In the genomic region with DNA sequence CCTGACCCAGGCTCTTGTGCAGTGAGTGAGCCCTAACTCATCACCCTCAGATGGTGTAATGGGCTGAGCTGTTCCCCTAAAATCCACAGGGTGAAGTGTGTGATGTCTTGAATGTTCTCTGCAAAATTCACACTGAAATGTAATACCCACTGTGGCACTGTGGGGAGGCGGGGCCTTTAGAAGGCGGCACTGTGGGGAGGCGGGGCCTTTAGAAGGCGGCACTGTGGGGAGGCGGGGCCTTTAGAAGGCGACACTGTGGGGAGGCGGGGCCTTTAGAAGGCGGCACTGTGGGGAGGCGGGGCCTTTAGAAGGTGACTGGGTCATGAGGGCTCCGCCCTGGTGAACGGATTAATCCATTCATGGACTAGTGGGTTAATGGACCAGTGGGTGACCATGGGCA, we compare ENCODE assay signal across 11 cellular contexts. TPM values are rescaled to one million over a fixed set of nuclear protein-coding genes. Genes with fewer than 3 reads are reported as not detected.
DNase-seq lines count a peak whose midpoint lies in the region; ATAC-seq and TF ChIP-seq lines count a peak whose summit lies in the region.
"Had no signal": no experiment of that assay in that cellular context is flagged by ENCODE, and none has a peak within 500 bp of the region (broad histone marks: within the 10 kb centered on the region; RNA-seq: fewer than 3 reads in every experiment).

No MANE protein-coding gene starts in this region.

- no peaks in the 10 kb centered on the region for H3K4me1 ChIP-seq in effector memory CD4-positive, alpha-beta T cell (ENCODE audit: control insufficient read depth, insufficient read depth, low read length, poor library complexity, severe bottlenecking)
- H3K4me1 ChIP-seq in Peyer's patch, result no peaks in the 10 kb centered on the region

- no peaks in the 10 kb centered on the region for H3K4me1 Mint-ChIP-seq in activated CD4-positive, alpha-beta T cell treated with anti-CD3 and anti-CD28 coated beads for 36 hours
- H3K4me1 Mint-ChIP-seq in activated T-helper 1 cell treated with anti-CD3 and anti-CD28 coated beads, Interleukin-12 subunit alpha, Interleukin-12 subunit beta, Interleukin-2, Interleukin-4 antibody, amounts not matched to agents 30 ng/mL and 10 ng/mL and 1 ng/mL, durations not matched to agents 14 hours and 24 hours and 36 hours (ENCODE audit: low read depth), result no peaks in the 10 kb centered on the region

- peaks cover 15% of the 10 kb centered on the region for H3K36me3 ChIP-seq in effector memory CD4-positive, alpha-beta T cell (ENCODE audit: control insufficient read depth, insufficient read depth, low read length)
- no peaks in the 10 kb centered on the region for H3K36me3 ChIP-seq in Peyer's patch
- H3K36me3 ChIP-seq: ovary had no signal

- no peaks in the 10 kb centered on the region for H3K9me3 ChIP-seq in effector memory CD4-positive, alpha-beta T cell (ENCODE audit: control insufficient read depth, low read length)
- no peaks in the 10 kb centered on the region for H3K9me3 ChIP-seq in Peyer's patch
- H3K9me3 ChIP-seq: ovary had no signal

- no peaks in the 10 kb centered on the region for H3K9me3 Mint-ChIP-seq in activated CD4-positive, alpha-beta T cell treated with anti-CD3 and anti-CD28 coated beads for 36 hours (ENCODE audit: low read depth)
- H3K9me3 Mint-ChIP-seq in activated T-helper 1 cell treated with anti-CD3 and anti-CD28 coated beads, Interleukin-12 subunit alpha, Interleukin-12 subunit beta, Interleukin-2, Interleukin-4 antibody, amounts not matched to agents 30 ng/mL and 10 ng/mL and 1 ng/mL, durations not matched to agents 14 hours and 24 hours and 36 hours, result no peaks in the 10 kb centered on the region

- H3K4me3 Mint-ChIP-seq in activated CD4-positive, alpha-beta T cell treated with anti-CD3 and anti-CD28 coated beads for 36 hours, result no peak overlapping the region
- no peak overlapping the region for H3K4me3 Mint-ChIP-seq in activated T-helper 1 cell treated with anti-CD3 and anti-CD28 coated beads, Interleukin-12 subunit alpha, Interleukin-12 subunit beta, Interleukin-2, Interleukin-4 antibody, amounts not matched to agents 30 ng/mL and 10 ng/mL and 1 ng/mL, durations not matched to agents 14 hours and 24 hours and 36 hours

- DNase-seq in activated CD4-positive, alpha-beta T cell treated with anti-CD3 and anti-CD28 coated beads for 36 hours, result peak; percentile 61
- no peak for DNase-seq in activated CD4-positive, alpha-beta T cell treated with anti-CD3 and anti-CD28 coated beads, Interleukin-2, amount 50 U/mL, for 1 hour
- DNase-seq in NB4 (ENCODE audit: low read depth) (peak; percentile 41), Peyer's patch (no peak)
- DNase-seq in activated T-helper 1 cell treated with anti-CD3 and anti-CD28 coated beads, Interleukin-12 subunit alpha, Interleukin-12 subunit beta, Interleukin-2, Interleukin-4 antibody, amounts not matched to agents 30 ng/mL and 10 ng/mL and 1 ng/mL, durations not matched to agents 14 hours and 24 hours and 36 hours (ENCODE audit: low spot score), result peak; percentile 8
- DNase-seq in stimulated activated CD8-positive, alpha-beta memory T cell treated with anti-CD3 and anti-CD28 coated beads, Interleukin-12 subunit alpha, Interleukin-12 subunit beta, amount 100 ng/mL, for 24 hours (ENCODE audit: extremely low read depth), result peak; percentile 11
- no peak for DNase-seq in effector memory CD4-positive, alpha-beta T cell
- DNase-seq: KG1, NCI-H446, ovary had no signal

- H3K27ac Mint-ChIP-seq in activated CD4-positive, alpha-beta T cell treated with anti-CD3 and anti-CD28 coated beads for 36 hours, result no peak overlapping the region
- no peak overlapping the region for H3K27ac Mint-ChIP-seq in activated T-helper 1 cell treated with anti-CD3 and anti-CD28 coated beads, Interleukin-12 subunit alpha, Interleukin-12 subunit beta, Interleukin-2, Interleukin-4 antibody, amounts not matched to agents 30 ng/mL and 10 ng/mL and 1 ng/mL, durations not matched to agents 14 hours and 24 hours and 36 hours

- TF ChIP-seq POLR2A in NB4 (IDR thresholded peaks at IDR 0.05; ENCODE audit: extremely low read depth, insufficient read length) (no peak), Peyer's patch (IDR thresholded peaks at IDR 0.05) (no peak), GM18505 (IDR thresholded peaks at IDR 0.05; ENCODE audit: borderline replicate concordance, extremely low read depth, insufficient read depth, insufficient read length) (no peak)

- no peaks in the 10 kb centered on the region for H3K27me3 Mint-ChIP-seq in activated CD4-positive, alpha-beta T cell treated with anti-CD3 and anti-CD28 coated beads for 36 hours
- H3K27me3 Mint-ChIP-seq in activated T-helper 1 cell treated with anti-CD3 and anti-CD28 coated beads, Interleukin-12 subunit alpha, Interleukin-12 subunit beta, Interleukin-2, Interleukin-4 antibody, amounts not matched to agents 30 ng/mL and 10 ng/mL and 1 ng/mL, durations not matched to agents 14 hours and 24 hours and 36 hours (ENCODE audit: insufficient read depth), result no peaks in the 10 kb centered on the region

- H3K27me3 ChIP-seq in effector memory CD4-positive, alpha-beta T cell (replicated peaks; ENCODE audit: control insufficient read depth, insufficient read depth, low read length, poor library complexity, severe bottlenecking), result no peaks in the 10 kb centered on the region
- no peaks in the 10 kb centered on the region for H3K27me3 ChIP-seq in Peyer's patch
- H3K27me3 ChIP-seq: ovary had no signal

- TF ChIP-seq CTCF in NB4 (IDR thresholded peaks at IDR 0.05; ENCODE audit: low read depth, low read length), result no peak
- TF ChIP-seq CTCF in Peyer's patch (IDR thresholded peaks at IDR 0.05), result no peak

- POLR2A ChIA-PET in activated CD4-positive, alpha-beta T cell treated with anti-CD3 and anti-CD28 coated beads for 36 hours (lab: Charles Lee), result no interaction called here

- intact Hi-C loops in activated CD4-positive, alpha-beta T cell treated with anti-CD3 and anti-CD28 coated beads for 36 hours (cut with DNase I, micrococcal nuclease), result no loop called here
- intact Hi-C loops in activated T-helper 1 cell treated with anti-CD3 and anti-CD28 coated beads, Interleukin-12 subunit alpha, Interleukin-12 subunit beta, Interleukin-2, Interleukin-4 antibody, amounts not matched to agents 30 ng/mL and 10 ng/mL and 1 ng/mL, durations not matched to agents 14 hours and 24 hours and 36 hours (cut with micrococcal nuclease), result no loop called here

- H3K36me3 Mint-ChIP-seq in activated CD4-positive, alpha-beta T cell treated with anti-CD3 and anti-CD28 coated beads for 36 hours (ENCODE audit: low read depth), result peaks cover 34% of the 10 kb centered on the region
- peaks cover 14% of the 10 kb centered on the region for H3K36me3 Mint-ChIP-seq in activated T-helper 1 cell treated with anti-CD3 and anti-CD28 coated beads, Interleukin-12 subunit alpha, Interleukin-12 subunit beta, Interleukin-2, Interleukin-4 antibody, amounts not matched to agents 30 ng/mL and 10 ng/mL and 1 ng/mL, durations not matched to agents 14 hours and 24 hours and 36 hours (ENCODE audit: low read depth)

- peak; percentile 57 for ATAC-seq in activated CD4-positive, alpha-beta T cell treated with anti-CD3 and anti-CD28 coated beads for 36 hours
- ATAC-seq in GM18505 (IDR thresholded peaks at IDR 0.05; ENCODE audit: unreplicated experiment), result no peak

- no peak overlapping the region for H3K4me3 ChIP-seq in NB4 (ENCODE audit: low read depth, low read length)
- no peak overlapping the region for H3K4me3 ChIP-seq in effector memory CD4-positive, alpha-beta T cell (ENCODE audit: insufficient read depth, low read depth, low read length, poor library complexity, severe bottlenecking)
- no peak overlapping the region for H3K4me3 ChIP-seq in Peyer's patch
- H3K4me3 ChIP-seq: ovary had no signal

- H3K27ac ChIP-seq in effector memory CD4-positive, alpha-beta T cell (ENCODE audit: insufficient read depth, low read length, poor library complexity, severe bottlenecking), result no peak overlapping the region
- H3K27ac ChIP-seq in Peyer's patch, result no peak overlapping the region
- H3K27ac ChIP-seq: ovary had no signal

- CTCF ChIA-PET in activated CD4-positive, alpha-beta T cell treated with anti-CD3 and anti-CD28 coated beads for 36 hours (lab: Charles Lee), result no interaction called here

RNA-seq across cellular contexts. Expression of gene CHID1, which starts 33.0 kb away (rescaled TPM):
- 10 to 100 TPM; 60.4 to 75.3 TPM for total RNA-seq in activated CD4-positive, alpha-beta T cell treated with anti-CD3 and anti-CD28 coated beads for 36 hours
- 108 and 110 TPM in 2 replicates for total RNA-seq in activated T-helper 1 cell treated with anti-CD3 and anti-CD28 coated beads, Interleukin-12 subunit alpha, Interleukin-12 subunit beta, Interleukin-2, Interleukin-4 antibody, amounts not matched to agents 30 ng/mL and 10 ng/mL and 1 ng/mL, durations not matched to agents 14 hours and 24 hours and 36 hours
- 10 to 100 TPM; 50.6 to 72.6 (median 57.2) TPM for total RNA-seq in Peyer's patch

RNA-seq across cellular contexts. Expression of gene TSPAN4, which starts 34.9 kb away (rescaled TPM):
- 1 to 10 TPM; 5.2 to 6.0 TPM for total RNA-seq in activated CD4-positive, alpha-beta T cell treated with anti-CD3 and anti-CD28 coated beads for 36 hours
- total RNA-seq in activated T-helper 1 cell treated with anti-CD3 and anti-CD28 coated beads, Interleukin-12 subunit alpha, Interleukin-12 subunit beta, Interleukin-2, Interleukin-4 antibody, amounts not matched to agents 30 ng/mL and 10 ng/mL and 1 ng/mL, durations not matched to agents 14 hours and 24 hours and 36 hours, result 12.8 and 13.9 TPM in 2 replicates
- 10 to 100 TPM; 20.0 to 52.1 (median 38.4) TPM for total RNA-seq in Peyer's patch

RNA-seq across cellular contexts. Expression of gene POLR2L, which starts 35.2 kb away (rescaled TPM):
- 10 to 100 TPM; 74.6 to 79.4 TPM for total RNA-seq in activated CD4-positive, alpha-beta T cell treated with anti-CD3 and anti-CD28 coated beads for 36 hours
- 114 and 126 TPM in 2 replicates for total RNA-seq in activated T-helper 1 cell treated with anti-CD3 and anti-CD28 coated beads, Interleukin-12 subunit alpha, Interleukin-12 subunit beta, Interleukin-2, Interleukin-4 antibody, amounts not matched to agents 30 ng/mL and 10 ng/mL and 1 ng/mL, durations not matched to agents 14 hours and 24 hours and 36 hours
- 10 to 100 TPM; 37.8 to 67.1 (median 44.8) TPM for total RNA-seq in Peyer's patch

RNA-seq across cellular contexts. Expression of gene CD151, which starts 44.8 kb away (rescaled TPM):
- total RNA-seq in activated CD4-positive, alpha-beta T cell treated with anti-CD3 and anti-CD28 coated beads for 36 hours, result 10 to 100 TPM; 36.8 to 38.6 TPM
- 80.6 and 82.3 TPM in 2 replicates for total RNA-seq in activated T-helper 1 cell treated with anti-CD3 and anti-CD28 coated beads, Interleukin-12 subunit alpha, Interleukin-12 subunit beta, Interleukin-2, Interleukin-4 antibody, amounts not matched to agents 30 ng/mL and 10 ng/mL and 1 ng/mL, durations not matched to agents 14 hours and 24 hours and 36 hours
- 100 to 1,000 TPM; 102 to 277 (median 237) TPM for total RNA-seq in Peyer's patch

RNA-seq across cellular contexts. Expression of gene AP2A2, which starts 48.1 kb away (rescaled TPM):
- total RNA-seq in activated CD4-positive, alpha-beta T cell treated with anti-CD3 and anti-CD28 coated beads for 36 hours, result 10 to 100 TPM; 43.5 to 71.6 TPM
- total RNA-seq in activated T-helper 1 cell treated with anti-CD3 and anti-CD28 coated beads, Interleukin-12 subunit alpha, Interleukin-12 subunit beta, Interleukin-2, Interleukin-4 antibody, amounts not matched to agents 30 ng/mL and 10 ng/mL and 1 ng/mL, durations not matched to agents 14 hours and 24 hours and 36 hours, result 49.7 and 60.4 TPM in 2 replicates
- total RNA-seq in Peyer's patch, result 100 to 1,000 TPM; 103 to 383 (median 136) TPM

Comparison
In these comparisons a context has a peak if more than half of its experiments do, and no peak if none do; other contexts are left out.
1. DNase-seq: peak in activated CD4-positive, alpha-beta T cell treated with anti-CD3 and anti-CD28 coated beads for 36 hours (single experiment), NB4 (single experiment), activated T-helper 1 cell treated with anti-CD3 and anti-CD28 coated beads, Interleukin-12 subunit alpha, Interleukin-12 subunit beta, Interleukin-2, Interleukin-4 antibody, amounts not matched to agents 30 ng/mL and 10 ng/mL and 1 ng/mL, durations not matched to agents 14 hours and 24 hours and 36 hours (single experiment) and stimulated activated CD8-positive, alpha-beta memory T cell treated with anti-CD3 and anti-CD28 coated beads, Interleukin-12 subunit alpha, Interleukin-12 subunit beta, amount 100 ng/mL, for 24 hours (single experiment); none in activated CD4-positive, alpha-beta T cell treated with anti-CD3 and anti-CD28 coated beads, Interleukin-2, amount 50 U/mL, for 1 hour (single experiment), effector memory CD4-positive, alpha-beta T cell (0 of 3) and Peyer's patch (0 of 3).